ENCODE assay signal across 21 cellular contexts in the genomic region with DNA sequence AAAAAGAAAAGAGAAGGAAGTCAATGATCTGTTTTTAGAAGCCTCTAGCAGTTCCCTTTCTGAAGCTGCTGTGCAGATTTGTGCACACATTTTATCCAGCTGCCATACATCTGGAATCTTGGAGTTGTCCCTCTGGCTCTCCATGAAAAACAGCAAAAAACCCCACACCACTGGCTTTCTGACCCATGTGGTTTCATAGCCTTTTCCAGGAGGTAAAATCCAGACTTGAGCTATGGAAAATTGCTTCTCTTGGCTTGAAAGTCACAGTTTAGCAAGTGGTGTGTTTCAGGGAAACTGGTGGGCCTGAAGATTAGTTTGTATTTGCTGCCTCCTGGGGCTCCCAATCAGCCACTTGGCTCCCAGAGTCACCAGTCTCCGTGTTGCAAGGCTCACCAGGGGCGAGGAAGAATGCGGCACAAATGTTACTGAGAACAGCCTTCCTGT. TPM values are rescaled to one million over a fixed set of nuclear protein-coding genes. Genes with fewer than 3 reads are reported as not detected.
A peak's percentile ranks its signal among the peaks of the same experiment; 100 is the strongest.
DNase-seq lines count a peak whose midpoint lies in the region; ATAC-seq and TF ChIP-seq lines count a peak whose summit lies in the region.
"Had no signal": no experiment of that assay in that cellular context is flagged by ENCODE, and none has a peak within 500 bp of the region (broad histone marks: within the 10 kb centered on the region; RNA-seq: fewer than 3 reads in every experiment).

No MANE protein-coding gene starts in this region.

- no peak overlapping the region for H3K27ac ChIP-seq in OCI-LY7 (ENCODE audit: low read depth, low read length, poor library complexity, severe bottlenecking)
- H3K27ac ChIP-seq: foreskin keratinocyte, SJSA1, thoracic aorta, WERI-Rb-1 had no signal

- no peaks in the 10 kb centered on the region for H3K36me3 ChIP-seq in OCI-LY7 (ENCODE audit: insufficient read depth, low read length)
- H3K36me3 ChIP-seq: SJSA1, thoracic aorta, WERI-Rb-1 had no signal

- CTCF ChIA-PET in OCI-LY7 (lab: Charles Lee; ENCODE audit: unreplicated experiment), result no interaction called here
- CTCF ChIA-PET in activated naive CD4-positive, alpha-beta T cell treated with anti-CD3 and anti-CD28 coated beads, Interleukin-2, amount 10 ng/mL, durations not matched to agents 7 days and 5 days (lab: Charles Lee), result no interaction called here

- H3K36me3 Mint-ChIP-seq in activated naive CD4-positive, alpha-beta T cell treated with anti-CD3 and anti-CD28 coated beads, Interleukin-2, amount 10 ng/mL, durations not matched to agents 7 days and 5 days, result no peaks in the 10 kb centered on the region
- no peaks in the 10 kb centered on the region for H3K36me3 Mint-ChIP-seq in immature natural killer cell
- H3K36me3 Mint-ChIP-seq: activated naive CD8-positive, alpha-beta T cell treated with anti-CD3 and anti-CD28 coated beads for 36 hours; IgD-negative memory B cell; naive B cell had no signal

- H3K4me1 ChIP-seq in OCI-LY7 (ENCODE audit: insufficient read depth, low read length, poor library complexity, severe bottlenecking), result peaks cover 7% of the 10 kb centered on the region
- H3K4me1 ChIP-seq: foreskin keratinocyte, SJSA1 had no signal

- no peaks in the 10 kb centered on the region for H3K9me3 Mint-ChIP-seq in activated naive CD4-positive, alpha-beta T cell treated with anti-CD3 and anti-CD28 coated beads, Interleukin-2, amount 10 ng/mL, durations not matched to agents 7 days and 5 days
- no peaks in the 10 kb centered on the region for H3K9me3 Mint-ChIP-seq in immature natural killer cell
- H3K9me3 Mint-ChIP-seq: activated naive CD8-positive, alpha-beta T cell treated with anti-CD3 and anti-CD28 coated beads for 36 hours; dendritic cell treated with granulocyte-macrophage colony-stimulating factor and Interleukin-4, amounts not matched to agents 40 ng/mL and 50 ng/mL, for 4 days; IgD-negative memory B cell; naive B cell had no signal

- H2AFZ ChIP-seq in OCI-LY7 (ENCODE audit: low read length), result no peak overlapping the region

- no peaks in the 10 kb centered on the region for H3K9me3 ChIP-seq in OCI-LY7 (ENCODE audit: low read length)
- H3K9me3 ChIP-seq: SJSA1, thoracic aorta had no signal

- no peak overlapping the region for H3K4me3 ChIP-seq in OCI-LY7 (ENCODE audit: low read depth, low read length, poor library complexity, severe bottlenecking)
- H3K4me3 ChIP-seq: SJSA1, skin epidermis, thoracic aorta had no signal

- H3K27me3 Mint-ChIP-seq in activated naive CD4-positive, alpha-beta T cell treated with anti-CD3 and anti-CD28 coated beads, Interleukin-2, amount 10 ng/mL, durations not matched to agents 7 days and 5 days, result peaks cover 80% of the 10 kb centered on the region
- H3K27me3 Mint-ChIP-seq in immature natural killer cell (ENCODE audit: low read depth in 3 of 3), result peaks cover 12 to 14% (median 14%) of the 10 kb centered on the region in 3 donors

- intact Hi-C loops in OCI-LY7 (cut with micrococcal nuclease; ENCODE audit: unreplicated experiment), result no loop called here
- intact Hi-C loops in Right ventricle myocardium superior (cut with DNase I), result no loop called here

- DNase-seq in EH (ENCODE audit: low read depth) (peak; percentile 22), OCI-LY7 (ENCODE audit: low spot score) (no peak), Right ventricle myocardium superior (peak; percentile 65), retina (peak; percentile 17), D341Med (ENCODE audit: low spot score) (no peak), immature natural killer cell (no peak)
- DNase-seq in activated naive CD4-positive, alpha-beta T cell treated with anti-CD3 and anti-CD28 coated beads, Interleukin-2, amount 10 ng/mL, durations not matched to agents 7 days and 5 days, result no peak
- DNase-seq: activated CD8-positive, alpha-beta memory T cell treated with anti-CD3 and anti-CD28 coated beads, Interleukin-2, amount 10 ng/mL, durations not matched to agents 7 days and 5 days; activated naive CD8-positive, alpha-beta T cell treated with anti-CD3 and anti-CD28 coated beads for 36 hours; COR-L47; foreskin keratinocyte; naive B cell; NCI-H1436; NCI-H69; WERI-Rb-1 had no signal

- H4K20me1 ChIP-seq in OCI-LY7 (ENCODE audit: insufficient read depth, low read length), result no peaks in the 10 kb centered on the region

- H3K27ac Mint-ChIP-seq in activated naive CD4-positive, alpha-beta T cell treated with anti-CD3 and anti-CD28 coated beads, Interleukin-2, amount 10 ng/mL, durations not matched to agents 7 days and 5 days, result no peak overlapping the region
- no peak overlapping the region for H3K27ac Mint-ChIP-seq in immature natural killer cell
- H3K27ac Mint-ChIP-seq: activated CD8-positive, alpha-beta memory T cell treated with anti-CD3 and anti-CD28 coated beads, Interleukin-2, amount 10 ng/mL, durations not matched to agents 7 days and 5 days; activated naive CD8-positive, alpha-beta T cell treated with anti-CD3 and anti-CD28 coated beads for 36 hours; dendritic cell treated with granulocyte-macrophage colony-stimulating factor and Interleukin-4, amounts not matched to agents 40 ng/mL and 50 ng/mL, for 4 days; IgD-negative memory B cell had no signal

- no peaks in the 10 kb centered on the region for H3K9me2 ChIP-seq in OCI-LY7 (ENCODE audit: insufficient read depth, low read length)

- no peak overlapping the region for H3K4me3 Mint-ChIP-seq in activated naive CD4-positive, alpha-beta T cell treated with anti-CD3 and anti-CD28 coated beads, Interleukin-2, amount 10 ng/mL, durations not matched to agents 7 days and 5 days
- H3K4me3 Mint-ChIP-seq in immature natural killer cell, result no peak overlapping the region
- H3K4me3 Mint-ChIP-seq: activated CD8-positive, alpha-beta memory T cell treated with anti-CD3 and anti-CD28 coated beads, Interleukin-2, amount 10 ng/mL, durations not matched to agents 7 days and 5 days; activated naive CD8-positive, alpha-beta T cell treated with anti-CD3 and anti-CD28 coated beads for 36 hours; dendritic cell treated with granulocyte-macrophage colony-stimulating factor and Interleukin-4, amounts not matched to agents 40 ng/mL and 50 ng/mL, for 4 days had no signal

- BruUV-seq in OCI-LY7 (replicated peaks; lab: Mats Ljungman, UMichigan), result no TSS peak

- H3K79me2 ChIP-seq in OCI-LY7 (ENCODE audit: insufficient read depth, low read depth, low read length), result no peaks in the 10 kb centered on the region

- POLR2A ChIA-PET in OCI-LY7 (lab: Charles Lee), result interaction anchor here (0.7 to 2.8 kb wide), 3 partner anchors 11 to 136 kb away, joined by 4 to 18 read pairs (median 4); no protein-coding TSS in a partner anchor

- peak; percentile 76 for ATAC-seq in Right ventricle myocardium superior (ENCODE audit: poor library complexity)
- no peak for ATAC-seq in GM21447 (IDR thresholded peaks at IDR 0.05; ENCODE audit: unreplicated experiment)
- ATAC-seq: activated CD8-positive, alpha-beta memory T cell treated with anti-CD3 and anti-CD28 coated beads, Interleukin-2, amount 10 ng/mL, durations not matched to agents 7 days and 5 days had no signal

- peaks cover 6% of the 10 kb centered on the region for H3K4me1 Mint-ChIP-seq in activated naive CD4-positive, alpha-beta T cell treated with anti-CD3 and anti-CD28 coated beads, Interleukin-2, amount 10 ng/mL, durations not matched to agents 7 days and 5 days
- no peaks in the 10 kb centered on the region for H3K4me1 Mint-ChIP-seq in immature natural killer cell

- 0 out of 2 replicates have a peak overlapping the region, but pooled peaks have one; percentile 14 for H3K4me2 ChIP-seq in OCI-LY7 (ENCODE audit: low read length)

- TF ChIP-seq CTCF in OCI-LY7 (conservative IDR thresholded peaks at IDR 0.05; ENCODE audit: low read length), result no peak

RNA-seq across cellular contexts. Expression of a gene that starts 50.2 kb away (rescaled TPM):
- 1.1 and 2.0 TPM in 2 replicates for total RNA-seq in OCI-LY7 (2014; rRNA removed; shearing (Covaris generic))
- total RNA-seq in OCI-LY7 (2022) (1.3 and 1.4 TPM in 2 replicates), Right ventricle myocardium superior (63.0 TPM)
- under 1 TPM in 2 of 3 donors, not detected in 1; 0.10 to 0.12 TPM for polyA plus RNA-seq in immature natural killer cell
- polyA plus RNA-seq: IgD-negative memory B cell had no signal

Comparison
In these comparisons a context has a peak if more than half of its experiments do, and no peak if none do; other contexts are left out.
1. DNase-seq: peak in EH (single experiment), Right ventricle myocardium superior (single experiment) and retina (single experiment); none in OCI-LY7 (single experiment), D341Med (single experiment), activated naive CD4-positive, alpha-beta T cell treated with anti-CD3 and anti-CD28 coated beads, Interleukin-2, amount 10 ng/mL, durations not matched to agents 7 days and 5 days (single experiment) and immature natural killer cell (0 of 3).
2. RNA of a gene that starts 50.2 kb away (total RNA-seq): 63.0 TPM in Right ventricle myocardium superior (single experiment); 1.1 to 2.0 TPM in OCI-LY7; every median in the first group is over 10 times any median in the second.